Comparison of ENCODE assay signal across 8 cellular contexts in genomic region chr12:125773033-125773432, GRCh38.
DNase-seq lines count a peak whose midpoint lies in the region; ATAC-seq and TF ChIP-seq lines count a peak whose summit lies in the region.

No MANE protein-coding gene starts in this region.

- peak; percentile 85 for ATAC-seq in HG02981 (IDR thresholded peaks at IDR 0.05; ENCODE audit: unreplicated experiment)

- no peaks in the 10 kb centered on the region for H3K4me1 ChIP-seq in BE2C

- no peak overlapping the region for H3K4me3 ChIP-seq in BE2C (ENCODE audit: low read depth, low read length)
- H3K4me3 ChIP-seq in GM06990 (replicated peaks; ENCODE audit: low read depth, low read length) = no peak overlapping the region

- H3K36me3 ChIP-seq in BE2C (no peaks in the 10 kb centered on the region), GM06990 (ENCODE audit: control insufficient read depth, insufficient read depth, low read length) (no peaks in the 10 kb centered on the region)

- TF ChIP-seq CTCF in BE2C (IDR thresholded peaks at IDR 0.05; ENCODE audit: low read depth, low read length) (peak; percentile 51), GM06990 (IDR thresholded peaks at IDR 0.05; ENCODE audit: insufficient read depth, low read length, poor library complexity, severe bottlenecking) (peak; percentile 58)

- DNase-seq in BE2C (peak; percentile 38), GM06990 (ENCODE audit: extremely low read depth, insufficient read length) (peak; percentile 13), RPMI8226 (peak; percentile 75), medulla oblongata (ENCODE audit: extremely low spot score) (peak; percentile 39), activated gamma-delta T cell treated with Interleukin-2 at 50 U/mL for 16 hours (no peak), NCI-H1092 (lab: John Stamatoyannopoulos, UW) (no peak), 8988T (no peak)

- H3K27me3 ChIP-seq in BE2C (no peaks in the 10 kb centered on the region), GM06990 (replicated peaks; ENCODE audit: control insufficient read depth, insufficient read depth, low read length) (no peaks in the 10 kb centered on the region)

- no peaks in the 10 kb centered on the region; the same call in 1 of the 2 replicates for H3K9me3 ChIP-seq in BE2C

Comparison
In these comparisons a context has a peak if more than half of its experiments do, and no peak if none do; other contexts are left out.
1. DNase-seq: peak in BE2C (single experiment), GM06990 (single experiment), RPMI8226 (single experiment) and medulla oblongata (single experiment); none in activated gamma-delta T cell treated with Interleukin-2 at 50 U/mL for 16 hours (single experiment), NCI-H1092 (single experiment) and 8988T (single experiment).